ENCODE assay signal across 12 cellular contexts in the genomic region with DNA sequence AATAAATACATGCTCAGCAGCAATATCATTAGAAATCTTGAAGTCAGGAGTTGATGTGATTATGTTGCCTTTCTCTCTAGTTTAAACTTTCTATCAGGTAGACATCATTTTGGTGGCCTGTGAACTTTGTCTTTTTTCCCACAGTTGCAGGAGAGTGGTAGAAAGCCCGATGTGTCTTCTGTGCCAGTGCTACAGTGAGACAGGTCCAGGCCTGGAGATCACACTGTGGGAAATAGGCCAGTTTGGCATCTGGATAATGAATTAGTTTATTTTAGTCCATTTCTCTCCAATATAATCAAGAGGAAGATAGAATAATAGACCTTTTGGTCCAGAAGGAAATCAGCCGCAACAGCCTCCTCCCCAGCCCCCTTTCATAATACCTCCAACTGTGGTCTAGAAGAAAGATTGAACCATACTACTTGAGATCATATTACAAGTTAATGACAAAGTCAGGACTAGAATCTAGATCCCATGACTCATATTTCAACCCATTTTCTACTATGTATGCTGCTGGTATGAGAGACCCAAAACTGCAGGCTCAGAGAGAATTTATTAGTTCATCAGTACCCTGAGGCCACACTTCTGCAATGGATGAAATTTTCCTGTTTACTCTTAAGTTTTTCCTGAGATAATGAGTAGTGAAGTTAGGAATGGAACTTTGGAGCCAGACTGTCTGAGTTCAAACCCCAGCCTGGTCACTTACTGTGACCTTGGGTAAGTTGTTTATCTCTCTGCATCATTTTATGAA. TPM values are rescaled to one million over a fixed set of nuclear protein-coding genes. Genes with fewer than 3 reads are reported as not detected.
A peak's percentile ranks its signal among the peaks of the same experiment; 100 is the strongest.
DNase-seq lines count a peak whose midpoint lies in the region; ATAC-seq, FAIRE-seq and TF ChIP-seq lines count a peak whose summit lies in the region.
"Had no signal": no experiment of that assay in that cellular context is flagged by ENCODE, and none has a peak within 500 bp of the region (broad histone marks: within the 10 kb centered on the region; RNA-seq: fewer than 3 reads in every experiment).

No MANE protein-coding gene starts in this region.

- H2AFZ ChIP-seq in PC-3 (ENCODE audit: low read length), result no peak overlapping the region

- no peak for TF ChIP-seq CTCF in PC-3 (conservative IDR thresholded peaks at IDR 0.05; ENCODE audit: low read depth, low read length)
- TF ChIP-seq CTCF in choroid plexus epithelial cell (conservative IDR thresholded peaks at IDR 0.05; ENCODE audit: low read depth, low read length), result no peak
- no peak for TF ChIP-seq CTCF in pancreas (IDR thresholded peaks at IDR 0.05)

- H3K27ac ChIP-seq in PC-3 (ENCODE audit: low read length), result peak overlapping the region; percentile 56
- no peak overlapping the region for H3K27ac ChIP-seq in pancreas

- intact Hi-C loops in PC-3 (cut with micrococcal nuclease), result no loop called here
- intact Hi-C loops in pancreas (cut with DNase I), result no loop called here

- CTCF ChIA-PET in PC-3 (lab: Charles Lee), result no interaction called here

- FAIRE-seq in pancreas (lab: Jason Lieb, UNC), result no peak
- FAIRE-seq: HTR-8/SVneo had no signal

- no peaks in the 10 kb centered on the region for H3K9me2 ChIP-seq in PC-3 (replicated peaks; ENCODE audit: low read length)

- no peak overlapping the region for H3K9ac ChIP-seq in PC-3 (ENCODE audit: low read length)

- H3K36me3 ChIP-seq in PC-3 (ENCODE audit: low read depth, low read length) (no peaks in the 10 kb centered on the region), pancreas (no peaks in the 10 kb centered on the region)

- DNase-seq in ELR (ENCODE audit: low read depth), result peak; percentile 99
- peak; percentile 80 for DNase-seq in PC-3
- peak; percentile 80 for DNase-seq in choroid plexus epithelial cell (ENCODE audit: low read depth)
- DNase-seq in pancreas, result no peak
- DNase-seq: NCI-H1694; stimulated activated CD4-positive, alpha-beta T cell treated with anti-CD3 and anti-CD28 coated beads, Interleukin-15, amount 100 ng/mL, for 24 hours; stimulated activated naive CD4-positive, alpha-beta T cell treated with Interleukin-2 at 50 U/mL for 16 hours had no signal

- BruUV-seq in PC-3 (replicated peaks; lab: Mats Ljungman, UMichigan), result no TSS peak

- H3K27me3 ChIP-seq in PC-3 (ENCODE audit: low read length), result no peaks in the 10 kb centered on the region
- no peaks in the 10 kb centered on the region for H3K27me3 ChIP-seq in pancreas

- peaks cover 49% of the 10 kb centered on the region for H4K20me1 ChIP-seq in PC-3 (ENCODE audit: low read length)

- POLR2A ChIA-PET in PC-3 (lab: Charles Lee; ENCODE audit: unreplicated experiment), result no interaction called here

- H3K4me1 ChIP-seq in PC-3 (ENCODE audit: insufficient read depth, low read length) (peaks cover 24% of the 10 kb centered on the region), pancreas (peaks cover 19 to 36% (median 21%) of the 10 kb centered on the region in 3 donors)

- H3K79me2 ChIP-seq in PC-3 (ENCODE audit: low read length), result peaks cover 100% of the 10 kb centered on the region

- H3K9me3 ChIP-seq in PC-3 (ENCODE audit: low read length) (no peaks in the 10 kb centered on the region), pancreas (no peaks in the 10 kb centered on the region)

- WGBS in pancreas, 2 donors, result 10 to 23% methylated on average over 2 of the region's 2 CpGs

- H3K4me2 ChIP-seq in PC-3 (ENCODE audit: low read length), result peak overlapping the region; percentile 46

- peaks cover 7% of the 10 kb centered on the region for H3F3A ChIP-seq in PC-3 (ENCODE audit: low read length, unreplicated experiment)

- no peak overlapping the region for H3K4me3 ChIP-seq in PC-3 (ENCODE audit: low read length)
- H3K4me3 ChIP-seq in choroid plexus epithelial cell (ENCODE audit: low read depth, low read length), result no peak overlapping the region
- no peak overlapping the region for H3K4me3 ChIP-seq in pancreas
- H3K4me3 ChIP-seq: coronary artery had no signal

- ATAC-seq in PC-3 (peak; percentile 75), pancreas (peak in 3 of 4 donors; percentile 26 to 46 (median 43)), HG02571 (IDR thresholded peaks at IDR 0.05; ENCODE audit: unreplicated experiment) (no peak), HG03565 (IDR thresholded peaks at IDR 0.05; ENCODE audit: unreplicated experiment) (no peak), GM18511 (IDR thresholded peaks at IDR 0.05; ENCODE audit: unreplicated experiment) (no peak)

RNA-seq across cellular contexts. Expression of gene KCMF1, which starts 20.6 kb away (rescaled TPM):
- total RNA-seq in PC-3 (2014; rRNA removed) (62.1 and 73.6 TPM in 2 replicates), pancreas (100 to 1,000 TPM in 1 of 6 donors, 10 to 100 TPM in 5; 58.1 to 102 (median 82.3) TPM)
- 10 to 100 TPM in 1 of 2 donors, 1 to 10 TPM in 1; 9.9 to 31.1 TPM for polyA plus RNA-seq in pancreas

Comparison
In these comparisons a context has a peak if more than half of its experiments do, and no peak if none do; other contexts are left out.
1. DNase-seq: peak in ELR (single experiment), PC-3 (single experiment) and choroid plexus epithelial cell (single experiment); none in pancreas (0 of 6).
2. ATAC-seq: peak in PC-3 (single experiment) and pancreas (3 of 4); none in HG02571 (single experiment), HG03565 (single experiment) and GM18511 (single experiment).